22 cellular contexts compared by ENCODE assay signal in genomic region chr7:7821517-7821916, GRCh38.
DNase-seq lines count a peak whose midpoint lies in the region; ATAC-seq, FAIRE-seq and TF ChIP-seq lines count a peak whose summit lies in the region.
"Had no signal": no experiment of that assay in that cellular context is flagged by ENCODE, and none has a peak within 500 bp of the region (broad histone marks: within the 10 kb centered on the region; RNA-seq: fewer than 3 reads in every experiment).

No MANE protein-coding gene starts in this region.

- CTCF ChIA-PET in A549 (lab: Yijun Ruan, JAX) = no interaction called here
- CTCF ChIA-PET in CD4-positive, alpha-beta memory T cell (lab: Charles Lee; ENCODE audit: partially characterized antibody) = no interaction called here
- CTCF ChIA-PET in CD8-positive, alpha-beta T cell (lab: Charles Lee) = no interaction called here

- peak overlapping the region in 1 of 7 donors; percentile 19 for H3K27ac Mint-ChIP-seq in CD4-positive, alpha-beta memory T cell
- no peak overlapping the region for H3K27ac Mint-ChIP-seq in CD8-positive, alpha-beta T cell
- no peak overlapping the region for H3K27ac Mint-ChIP-seq in activated naive CD8-positive, alpha-beta T cell treated with anti-CD3 and anti-CD28 coated beads, Interleukin-2, amount 50 U/mL, for 24 hours
- H3K27ac Mint-ChIP-seq in stimulated activated effector memory CD8-positive, alpha-beta T cell treated with anti-CD3 and anti-CD28 coated beads, Interleukin-12 subunit alpha, Interleukin-12 subunit beta, amount 100 ng/mL, for 72 hours = no peak overlapping the region
- H3K27ac Mint-ChIP-seq: activated naive CD4-positive, alpha-beta T cell treated with anti-CD3 and anti-CD28 coated beads, Interleukin-2, amount 50 U/mL, for 24 hours; activated T-cell treated with anti-CD3 and anti-CD28 coated beads, Interleukin-2, amount 50 U/mL, for 72 hours had no signal

- no peaks in the 10 kb centered on the region for H3K36me3 ChIP-seq in GM06990 (ENCODE audit: control insufficient read depth, insufficient read depth, low read length)
- H3K36me3 ChIP-seq in CD4-positive, alpha-beta memory T cell (ENCODE audit: insufficient read depth, low read length) = no peaks in the 10 kb centered on the region
- H3K36me3 ChIP-seq in CD8-positive, alpha-beta T cell (ENCODE audit: insufficient read depth, low read length) = no peaks in the 10 kb centered on the region
- H3K36me3 ChIP-seq: MG63 had no signal

- no peak for TF ChIP-seq POLR2A in A549 (IDR thresholded peaks at IDR 0.05; ENCODE audit: low read length)

- no peak for TF ChIP-seq RAD21 in A549 (conservative IDR thresholded peaks at IDR 0.05 in 1 of 2, IDR thresholded peaks at IDR 0.05 in 1 of 2)

- FAIRE-seq in A549 (lab: Jason Lieb, UNC) = peak; percentile 23
- FAIRE-seq: astrocyte had no signal

- peaks cover 0 to 7% (median 3%) of the 10 kb centered on the region in 8 donors for H3K9me3 Mint-ChIP-seq in CD4-positive, alpha-beta memory T cell
- peaks cover 2% of the 10 kb centered on the region for H3K9me3 Mint-ChIP-seq in CD8-positive, alpha-beta T cell
- H3K9me3 Mint-ChIP-seq in activated naive CD8-positive, alpha-beta T cell treated with anti-CD3 and anti-CD28 coated beads, Interleukin-2, amount 50 U/mL, for 24 hours = peaks cover 5% of the 10 kb centered on the region
- no peaks in the 10 kb centered on the region for H3K9me3 Mint-ChIP-seq in stimulated activated effector memory CD8-positive, alpha-beta T cell treated with anti-CD3 and anti-CD28 coated beads, Interleukin-12 subunit alpha, Interleukin-12 subunit beta, amount 100 ng/mL, for 72 hours
- H3K9me3 Mint-ChIP-seq: central memory CD8-positive, alpha-beta T cell had no signal

- peaks cover 13 to 24% of the 10 kb centered on the region in 2 donors for H3K36me3 Mint-ChIP-seq in CD4-positive, alpha-beta memory T cell
- H3K36me3 Mint-ChIP-seq in CD8-positive, alpha-beta T cell = peaks cover 25% of the 10 kb centered on the region
- peaks cover 22% of the 10 kb centered on the region for H3K36me3 Mint-ChIP-seq in activated naive CD8-positive, alpha-beta T cell treated with anti-CD3 and anti-CD28 coated beads, Interleukin-2, amount 50 U/mL, for 24 hours (ENCODE audit: low read depth)
- no peaks in the 10 kb centered on the region for H3K36me3 Mint-ChIP-seq in stimulated activated effector memory CD8-positive, alpha-beta T cell treated with anti-CD3 and anti-CD28 coated beads, Interleukin-12 subunit alpha, Interleukin-12 subunit beta, amount 100 ng/mL, for 72 hours

- H3K27me3 ChIP-seq in GM06990 (replicated peaks; ENCODE audit: control insufficient read depth, insufficient read depth, low read length) = no peaks in the 10 kb centered on the region
- H3K27me3 ChIP-seq in CD4-positive, alpha-beta memory T cell (ENCODE audit: insufficient read depth, low read length) = no peaks in the 10 kb centered on the region
- H3K27me3 ChIP-seq in CD8-positive, alpha-beta T cell (ENCODE audit: insufficient read depth, low read length) = no peaks in the 10 kb centered on the region
- H3K27me3 ChIP-seq: MG63 had no signal

- H3K4me1 ChIP-seq in A549 = peaks cover 6% of the 10 kb centered on the region; the same call in 1 of the 3 replicates
- peaks cover 16% of the 10 kb centered on the region for H3K4me1 ChIP-seq in CD4-positive, alpha-beta memory T cell (ENCODE audit: insufficient read depth, low read length)
- peaks cover 3% of the 10 kb centered on the region for H3K4me1 ChIP-seq in CD8-positive, alpha-beta T cell (ENCODE audit: insufficient read depth, low read length)
- H3K4me1 ChIP-seq: psoas muscle had no signal

- H3K4me1 Mint-ChIP-seq in CD4-positive, alpha-beta memory T cell = peaks cover 15 to 21% (median 19%) of the 10 kb centered on the region in 4 donors
- peaks cover 21% of the 10 kb centered on the region for H3K4me1 Mint-ChIP-seq in CD8-positive, alpha-beta T cell (ENCODE audit: low read depth)
- H3K4me1 Mint-ChIP-seq in activated naive CD8-positive, alpha-beta T cell treated with anti-CD3 and anti-CD28 coated beads, Interleukin-2, amount 50 U/mL, for 24 hours = peaks cover 21% of the 10 kb centered on the region
- H3K4me1 Mint-ChIP-seq in stimulated activated effector memory CD8-positive, alpha-beta T cell treated with anti-CD3 and anti-CD28 coated beads, Interleukin-12 subunit alpha, Interleukin-12 subunit beta, amount 100 ng/mL, for 72 hours = peaks cover 18% of the 10 kb centered on the region

- no peak overlapping the region for H3K4me2 ChIP-seq in A549

- POLR2A ChIA-PET in A549 (lab: Yijun Ruan, JAX) = interaction anchor here (0.9 kb wide), 1 partner anchor 181 kb away, joined by 3 read pairs; the partner anchor contains the start of gene UMAD1
- POLR2A ChIA-PET in CD4-positive, alpha-beta memory T cell (lab: Charles Lee; ENCODE audit: partially characterized antibody) = no interaction called here
- POLR2A ChIA-PET in CD8-positive, alpha-beta T cell (lab: Charles Lee) = no interaction called here

- H3K9me3 ChIP-seq in A549 = no peaks in the 10 kb centered on the region
- no peaks in the 10 kb centered on the region for H3K9me3 ChIP-seq in CD4-positive, alpha-beta memory T cell (ENCODE audit: control insufficient read depth in 1 of 2, low read length in 2 of 2)
- H3K9me3 ChIP-seq in CD8-positive, alpha-beta T cell (ENCODE audit: low read length) = no peaks in the 10 kb centered on the region
- H3K9me3 ChIP-seq: MG63, psoas muscle had no signal

- H3K27ac ChIP-seq in A549 = no peak overlapping the region
- H3K27ac ChIP-seq in CD4-positive, alpha-beta memory T cell (ENCODE audit: low read depth, low read length) = no peak overlapping the region
- H3K27ac ChIP-seq in CD8-positive, alpha-beta T cell (ENCODE audit: low read depth, low read length) = no peak overlapping the region
- H3K27ac ChIP-seq: HL-60, psoas muscle had no signal

- no peak overlapping the region for H3K4me3 Mint-ChIP-seq in CD4-positive, alpha-beta memory T cell
- no peak overlapping the region for H3K4me3 Mint-ChIP-seq in CD8-positive, alpha-beta T cell
- H3K4me3 Mint-ChIP-seq in activated naive CD8-positive, alpha-beta T cell treated with anti-CD3 and anti-CD28 coated beads, Interleukin-2, amount 50 U/mL, for 24 hours = no peak overlapping the region
- H3K4me3 Mint-ChIP-seq in stimulated activated effector memory CD8-positive, alpha-beta T cell treated with anti-CD3 and anti-CD28 coated beads, Interleukin-12 subunit alpha, Interleukin-12 subunit beta, amount 100 ng/mL, for 72 hours = no peak overlapping the region
- H3K4me3 Mint-ChIP-seq: activated naive CD4-positive, alpha-beta T cell treated with anti-CD3 and anti-CD28 coated beads, Interleukin-2, amount 50 U/mL, for 24 hours; activated T-cell treated with anti-CD3 and anti-CD28 coated beads, Interleukin-2, amount 50 U/mL, for 72 hours; central memory CD8-positive, alpha-beta T cell had no signal

- WGBS in A549 (ENCODE audit: missing lambda C conversion rate) = 96% methylated on average over 3 of the region's 3 CpGs

- TF ChIP-seq CTCF in A549 (IDR thresholded peaks at IDR 0.05) (no peak), GM06990 (IDR thresholded peaks at IDR 0.05; ENCODE audit: insufficient read depth, low read length, poor library complexity, severe bottlenecking) (no peak)
- no peak for TF ChIP-seq CTCF in CD8-positive, alpha-beta T cell (IDR thresholded peaks at IDR 0.05)

- H3K4me3 ChIP-seq in A549 (no peak overlapping the region), GM06990 (replicated peaks; ENCODE audit: low read depth, low read length) (no peak overlapping the region)
- H3K4me3 ChIP-seq in CD4-positive, alpha-beta memory T cell (ENCODE audit: low read length in 2 of 2) = no peak overlapping the region
- no peak overlapping the region for H3K4me3 ChIP-seq in CD8-positive, alpha-beta T cell (ENCODE audit: low read depth, low read length)
- H3K4me3 ChIP-seq: MG63, psoas muscle had no signal

- H3K27me3 Mint-ChIP-seq in CD4-positive, alpha-beta memory T cell = no peaks in the 10 kb centered on the region
- H3K27me3 Mint-ChIP-seq in CD8-positive, alpha-beta T cell (ENCODE audit: low read depth) = no peaks in the 10 kb centered on the region
- no peaks in the 10 kb centered on the region for H3K27me3 Mint-ChIP-seq in activated naive CD8-positive, alpha-beta T cell treated with anti-CD3 and anti-CD28 coated beads, Interleukin-2, amount 50 U/mL, for 24 hours
- H3K27me3 Mint-ChIP-seq: activated naive CD4-positive, alpha-beta T cell treated with anti-CD3 and anti-CD28 coated beads, Interleukin-2, amount 50 U/mL, for 24 hours; central memory CD8-positive, alpha-beta T cell; IgD-negative memory B cell had no signal

- no peak for ATAC-seq in A549
- ATAC-seq in CD8-positive, alpha-beta T cell = no peak
- no peak for ATAC-seq in activated naive CD8-positive, alpha-beta T cell treated with anti-CD3 and anti-CD28 coated beads, Interleukin-2, amount 50 U/mL, for 24 hours
- no peak for ATAC-seq in stimulated activated effector memory CD8-positive, alpha-beta T cell treated with anti-CD3 and anti-CD28 coated beads, Interleukin-12 subunit alpha, Interleukin-12 subunit beta, amount 100 ng/mL, for 72 hours
- ATAC-seq: activated CD4-positive, CD25-positive, alpha-beta regulatory T cell treated with anti-CD3 and anti-CD28 coated beads, Interleukin-2, amount 50 U/mL, for 24 hours; activated T-cell treated with anti-CD3 and anti-CD28 coated beads, Interleukin-2, amount 50 U/mL, for 72 hours; psoas muscle had no signal

- DNase-seq in A549 (ENCODE audit: low read depth in 1 of 2, low spot score in 1 of 2) (no peak), GM06990 (ENCODE audit: extremely low read depth, insufficient read length) (peak; percentile 16), NCI-H1417 (lab: John Stamatoyannopoulos, UW) (peak; percentile 68 to 95 (median 70)), NCI-H524 treated with DMSO at 0.1 percent for 48 hours (lab: John Stamatoyannopoulos, UW) (peak; percentile 10)
- DNase-seq in CD4-positive, alpha-beta memory T cell = no peak
- no peak for DNase-seq in CD8-positive, alpha-beta T cell
- no peak for DNase-seq in activated naive CD8-positive, alpha-beta T cell treated with anti-CD3 and anti-CD28 coated beads, Interleukin-2, amount 50 U/mL, for 24 hours
- DNase-seq in stimulated activated effector memory CD8-positive, alpha-beta T cell treated with anti-CD3 and anti-CD28 coated beads, Interleukin-12 subunit alpha, Interleukin-12 subunit beta, amount 100 ng/mL, for 72 hours (ENCODE audit: low spot score in 2 of 2) = no peak
- DNase-seq: activated CD8-positive, alpha-beta memory T cell treated with anti-CD3 and anti-CD28 coated beads for 24 hours; activated T-cell treated with anti-CD3 and anti-CD28 coated beads, Interleukin-2, amount 50 U/mL, for 72 hours; hippocampal formation; MG63; psoas muscle; Right ventricle myocardium superior; stimulated activated CD4-positive, alpha-beta T cell treated with anti-CD3 and anti-CD28 coated beads, Interleukin-2, amount 100 ng/mL, for 24 hours; stimulated activated naive CD4-positive, alpha-beta T cell had no signal

- intact Hi-C loops in CD4-positive, alpha-beta memory T cell (cut with micrococcal nuclease) = no loop called here
- intact Hi-C loops in CD8-positive, alpha-beta T cell (cut with DNase I, micrococcal nuclease) = loop anchor here in 1 of 2 experiments (10.0 kb wide), 1 partner anchor 53 kb away; no protein-coding TSS in a partner anchor

- TF ChIP-seq EP300 in A549 (IDR thresholded peaks at IDR 0.05) = no peak

TF ChIP-seq in A549, 52 proteins besides CTCF, POLR2A, EP300 and RAD21:
- TF ChIP-seq CHD2 (IDR thresholded peaks at IDR 0.05; ENCODE audit: low read length, partially characterized antibody) = no peak
- no peak for TF ChIP-seq CHD4 (IDR thresholded peaks at IDR 0.05; ENCODE audit: borderline replicate concordance)

Comparison
In these comparisons a context has a peak if more than half of its experiments do, and no peak if none do; other contexts are left out.
1. DNase-seq: peak in GM06990 (single experiment), NCI-H1417 (3 of 3) and NCI-H524 treated with DMSO at 0.1 percent for 48 hours (single experiment); none in A549 (0 of 2), CD4-positive, alpha-beta memory T cell (0 of 5), CD8-positive, alpha-beta T cell (0 of 7), activated naive CD8-positive, alpha-beta T cell treated with anti-CD3 and anti-CD28 coated beads, Interleukin-2, amount 50 U/mL, for 24 hours (single experiment) and stimulated activated effector memory CD8-positive, alpha-beta T cell treated with anti-CD3 and anti-CD28 coated beads, Interleukin-12 subunit alpha, Interleukin-12 subunit beta, amount 100 ng/mL, for 72 hours (0 of 2).